ENCODE assay signal across 8 cellular contexts in the genomic region with DNA sequence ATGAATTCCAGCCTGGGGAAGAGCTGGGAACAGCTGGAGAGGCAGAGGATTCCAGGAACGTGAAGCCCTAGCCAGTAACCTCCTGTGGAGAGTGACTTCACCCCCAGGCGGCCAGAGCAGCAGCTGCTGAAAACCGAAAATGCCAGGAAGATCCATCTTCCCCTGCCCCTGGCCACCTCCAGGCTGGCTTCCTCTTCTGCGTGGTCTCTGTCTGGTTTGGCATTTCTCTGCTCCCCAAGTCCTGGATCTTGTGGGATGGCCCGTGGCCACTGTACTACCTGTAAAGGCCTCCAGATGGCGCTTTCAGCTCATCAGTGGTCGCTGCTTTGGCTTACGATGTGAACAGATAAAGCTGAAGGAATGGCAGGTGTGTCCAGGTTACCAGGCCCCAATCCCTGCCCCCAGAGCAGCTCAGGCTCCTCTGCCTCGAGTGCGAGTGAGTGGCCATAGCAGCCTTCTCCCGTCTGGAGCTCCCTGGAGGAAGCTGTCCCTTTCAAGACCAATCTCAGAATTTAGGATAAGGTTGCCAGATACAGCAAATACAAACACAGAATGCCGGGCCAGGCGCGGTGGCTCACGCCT. TPM values are rescaled to one million over a fixed set of nuclear protein-coding genes. Genes with fewer than 3 reads are reported as not detected.
DNase-seq lines count a peak whose midpoint lies in the region; ATAC-seq and TF ChIP-seq lines count a peak whose summit lies in the region.

No MANE protein-coding gene starts in this region.

- H3K36me3 Mint-ChIP-seq in activated naive CD8-positive, alpha-beta T cell treated with anti-CD3 and anti-CD28 coated beads for 36 hours: no peaks in the 10 kb centered on the region
- H3K36me3 Mint-ChIP-seq in progenitor cell of endocrine pancreas (ENCODE audit: insufficient read depth): no peaks in the 10 kb centered on the region

- no peaks in the 10 kb centered on the region for H3K4me1 Mint-ChIP-seq in activated naive CD8-positive, alpha-beta T cell treated with anti-CD3 and anti-CD28 coated beads for 36 hours
- H3K4me1 Mint-ChIP-seq in progenitor cell of endocrine pancreas (ENCODE audit: low read depth): peaks cover 3% of the 10 kb centered on the region

- no peak overlapping the region for H3K27ac Mint-ChIP-seq in activated naive CD8-positive, alpha-beta T cell treated with anti-CD3 and anti-CD28 coated beads for 36 hours
- no peak overlapping the region for H3K27ac Mint-ChIP-seq in progenitor cell of endocrine pancreas

- TF ChIP-seq POLR2A in vagina (IDR thresholded peaks at IDR 0.05): no peak
- no peak for TF ChIP-seq POLR2A in GM18505 (IDR thresholded peaks at IDR 0.05; ENCODE audit: borderline replicate concordance, extremely low read depth, insufficient read depth, insufficient read length)

- H3K9me3 ChIP-seq in cardiac muscle cell (ENCODE audit: low read depth): no peaks in the 10 kb centered on the region
- H3K9me3 ChIP-seq in vagina: no peaks in the 10 kb centered on the region

- H3K4me1 ChIP-seq in cardiac muscle cell (ENCODE audit: low read depth) (no peaks in the 10 kb centered on the region), vagina (no peaks in the 10 kb centered on the region)

- H3K36me3 ChIP-seq in cardiac muscle cell (no peaks in the 10 kb centered on the region), vagina (no peaks in the 10 kb centered on the region)

- ATAC-seq in SK-N-SH treated with all-trans-retinoic acid at 6 μM for 48 hours (peak; percentile 98), GM18505 (IDR thresholded peaks at IDR 0.05; ENCODE audit: unreplicated experiment) (no peak)

- H3K27me3 ChIP-seq in cardiac muscle cell (peaks cover 18% of the 10 kb centered on the region), vagina (no peaks in the 10 kb centered on the region)

- H3K27me3 Mint-ChIP-seq in activated naive CD8-positive, alpha-beta T cell treated with anti-CD3 and anti-CD28 coated beads for 36 hours: peaks cover 29% of the 10 kb centered on the region
- peaks cover 56% of the 10 kb centered on the region for H3K27me3 Mint-ChIP-seq in progenitor cell of endocrine pancreas

- TF ChIP-seq CTCF in GM12865 (IDR thresholded peaks at IDR 0.05; ENCODE audit: insufficient read depth, low read depth, low read length, missing control alignments): peak; percentile 94
- peak; percentile 95 for TF ChIP-seq CTCF in cardiac muscle cell (IDR thresholded peaks at IDR 0.05; ENCODE audit: low read depth, low read length)
- TF ChIP-seq CTCF in progenitor cell of endocrine pancreas (IDR thresholded peaks at IDR 0.05; ENCODE audit: unreplicated experiment): peak; percentile 94
- peak; percentile 92 to 96 (median 95) for TF ChIP-seq CTCF in vagina (IDR thresholded peaks at IDR 0.05)

- intact Hi-C loops in vagina (cut with DNase I): loop anchor here (5.0 kb wide), 1 partner anchor 126 kb away; the partner anchor contains the start of gene KHK

- no peak overlapping the region for H3K4me3 Mint-ChIP-seq in activated naive CD8-positive, alpha-beta T cell treated with anti-CD3 and anti-CD28 coated beads for 36 hours
- no peak overlapping the region for H3K4me3 Mint-ChIP-seq in progenitor cell of endocrine pancreas (ENCODE audit: low read depth)

- H3K27ac ChIP-seq in cardiac muscle cell: no peak overlapping the region
- no peak overlapping the region for H3K27ac ChIP-seq in vagina

- DNase-seq in GM12865 (ENCODE audit: low read depth): peak; percentile 85
- peak; percentile 79 for DNase-seq in NCI-H1105 treated with DMSO at 0.1 percent for 48 hours (lab: John Stamatoyannopoulos, UW)
- DNase-seq in activated naive CD8-positive, alpha-beta T cell treated with anti-CD3 and anti-CD28 coated beads for 36 hours: peak; percentile 72
- DNase-seq in cardiac muscle cell (ENCODE audit: low read depth in 1 of 2, low spot score in 1 of 2): peak; percentile 76 to 84
- peak; percentile 80 for DNase-seq in progenitor cell of endocrine pancreas (ENCODE audit: low spot score, unreplicated experiment)
- no peak for DNase-seq in vagina (ENCODE audit: extremely low spot score in 2 of 2)

- no peaks in the 10 kb centered on the region for H3K9me3 Mint-ChIP-seq in activated naive CD8-positive, alpha-beta T cell treated with anti-CD3 and anti-CD28 coated beads for 36 hours
- no peaks in the 10 kb centered on the region for H3K9me3 Mint-ChIP-seq in progenitor cell of endocrine pancreas (ENCODE audit: low read depth)

- H3K4me3 ChIP-seq in GM12865 (ENCODE audit: low read depth, low read length) (no peak overlapping the region), cardiac muscle cell (no peak overlapping the region), vagina (no peak overlapping the region)

TF ChIP-seq in SK-N-SH treated with all-trans-retinoic acid at 6 μM for 48 hours, 23 proteins besides CTCF, POLR2A, EP300 and RAD21 (continues in another document):
- TF ChIP-seq TCF4 (CRISPR knock-in tag; IDR thresholded peaks at IDR 0.05; ENCODE audit: borderline replicate concordance) (no peak; the same call in 1 of the 2 replicates), ESRRG (CRISPR knock-in tag; IDR thresholded peaks at IDR 0.05) (no peak), ZC3H10 (CRISPR knock-in tag; IDR thresholded peaks at IDR 0.05) (no peak), CSRNP3 (CRISPR knock-in tag; IDR thresholded peaks at IDR 0.05) (no peak), GLIS3 (CRISPR knock-in tag; IDR thresholded peaks at IDR 0.05) (no peak), TOX (CRISPR knock-in tag; IDR thresholded peaks at IDR 0.05; ENCODE audit: borderline replicate concordance) (no peak), ZNF565 (CRISPR knock-in tag; conservative IDR thresholded peaks at IDR 0.05; ENCODE audit: low read depth) (no peak), OSR1 (CRISPR knock-in tag; IDR thresholded peaks at IDR 0.05) (no peak), RARB (CRISPR knock-in tag; IDR thresholded peaks at IDR 0.05) (no peak), ZNF8 (CRISPR knock-in tag; IDR thresholded peaks at IDR 0.05) (no peak), PPARA (CRISPR knock-in tag; IDR thresholded peaks at IDR 0.05; ENCODE audit: borderline replicate concordance) (no peak), ZNF70 (CRISPR knock-in tag; IDR thresholded peaks at IDR 0.05) (no peak)
- TF ChIP-seq, protein P1, sequence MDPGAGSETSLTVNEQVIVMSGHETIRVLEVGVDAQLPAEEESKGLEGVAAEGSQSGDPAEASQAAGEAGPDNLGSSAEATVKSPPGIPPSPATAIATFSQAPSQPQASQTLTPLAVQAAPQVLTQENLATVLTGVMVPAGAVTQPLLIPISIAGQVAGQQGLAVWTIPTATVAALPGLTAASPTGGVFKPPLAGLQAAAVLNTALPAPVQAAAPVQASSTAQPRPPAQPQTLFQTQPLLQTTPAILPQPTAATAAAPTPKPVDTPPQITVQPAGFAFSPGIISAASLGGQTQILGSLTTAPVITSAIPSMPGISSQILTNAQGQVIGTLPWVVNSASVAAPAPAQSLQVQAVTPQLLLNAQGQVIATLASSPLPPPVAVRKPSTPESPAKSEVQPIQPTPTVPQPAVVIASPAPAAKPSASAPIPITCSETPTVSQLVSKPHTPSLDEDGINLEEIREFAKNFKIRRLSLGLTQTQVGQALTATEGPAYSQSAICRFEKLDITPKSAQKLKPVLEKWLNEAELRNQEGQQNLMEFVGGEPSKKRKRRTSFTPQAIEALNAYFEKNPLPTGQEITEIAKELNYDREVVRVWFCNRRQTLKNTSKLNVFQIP (CRISPR knock-in tag; IDR thresholded peaks at IDR 0.05; ENCODE audit: borderline replicate concordance, low read depth): no peak
- TF ChIP-seq, protein P2, sequence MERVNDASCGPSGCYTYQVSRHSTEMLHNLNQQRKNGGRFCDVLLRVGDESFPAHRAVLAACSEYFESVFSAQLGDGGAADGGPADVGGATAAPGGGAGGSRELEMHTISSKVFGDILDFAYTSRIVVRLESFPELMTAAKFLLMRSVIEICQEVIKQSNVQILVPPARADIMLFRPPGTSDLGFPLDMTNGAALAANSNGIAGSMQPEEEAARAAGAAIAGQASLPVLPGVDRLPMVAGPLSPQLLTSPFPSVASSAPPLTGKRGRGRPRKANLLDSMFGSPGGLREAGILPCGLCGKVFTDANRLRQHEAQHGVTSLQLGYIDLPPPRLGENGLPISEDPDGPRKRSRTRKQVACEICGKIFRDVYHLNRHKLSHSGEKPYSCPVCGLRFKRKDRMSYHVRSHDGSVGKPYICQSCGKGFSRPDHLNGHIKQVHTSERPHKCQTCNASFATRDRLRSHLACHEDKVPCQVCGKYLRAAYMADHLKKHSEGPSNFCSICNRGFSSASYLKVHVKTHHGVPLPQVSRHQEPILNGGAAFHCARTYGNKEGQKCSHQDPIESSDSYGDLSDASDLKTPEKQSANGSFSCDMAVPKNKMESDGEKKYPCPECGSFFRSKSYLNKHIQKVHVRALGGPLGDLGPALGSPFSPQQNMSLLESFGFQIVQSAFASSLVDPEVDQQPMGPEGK (CRISPR knock-in tag; IDR thresholded peaks at IDR 0.05; ENCODE audit: borderline replicate concordance): no peak
- TF ChIP-seq, protein P3, sequence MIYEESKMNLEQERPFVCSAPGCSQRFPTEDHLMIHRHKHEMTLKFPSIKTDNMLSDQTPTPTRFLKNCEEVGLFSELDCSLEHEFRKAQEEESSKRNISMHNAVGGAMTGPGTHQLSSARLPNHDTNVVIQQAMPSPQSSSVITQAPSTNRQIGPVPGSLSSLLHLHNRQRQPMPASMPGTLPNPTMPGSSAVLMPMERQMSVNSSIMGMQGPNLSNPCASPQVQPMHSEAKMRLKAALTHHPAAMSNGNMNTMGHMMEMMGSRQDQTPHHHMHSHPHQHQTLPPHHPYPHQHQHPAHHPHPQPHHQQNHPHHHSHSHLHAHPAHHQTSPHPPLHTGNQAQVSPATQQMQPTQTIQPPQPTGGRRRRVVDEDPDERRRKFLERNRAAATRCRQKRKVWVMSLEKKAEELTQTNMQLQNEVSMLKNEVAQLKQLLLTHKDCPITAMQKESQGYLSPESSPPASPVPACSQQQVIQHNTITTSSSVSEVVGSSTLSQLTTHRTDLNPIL (CRISPR knock-in tag; IDR thresholded peaks at IDR 0.05; ENCODE audit: low read depth): no peak

RNA-seq across cellular contexts. Expression of gene MAPRE3, which starts 8.7 kb away (rescaled TPM):
- total RNA-seq in activated naive CD8-positive, alpha-beta T cell treated with anti-CD3 and anti-CD28 coated beads for 36 hours: 1 to 10 TPM; 2.0 to 2.3 TPM
- total RNA-seq in cardiac muscle cell (75.9 and 143 TPM in 2 replicates), progenitor cell of endocrine pancreas (18.0 and 18.6 TPM in 2 replicates), vagina (20.6 TPM)
- 212 TPM in 2 replicates for polyA plus RNA-seq in cardiac muscle cell

Comparison
In these comparisons a context has a peak if more than half of its experiments do, and no peak if none do; other contexts are left out.
1. DNase-seq: peak in GM12865 (single experiment), NCI-H1105 treated with DMSO at 0.1 percent for 48 hours (single experiment), activated naive CD8-positive, alpha-beta T cell treated with anti-CD3 and anti-CD28 coated beads for 36 hours (single experiment), cardiac muscle cell (2 of 2) and progenitor cell of endocrine pancreas (single experiment); none in vagina (0 of 2).
2. Peak in every context shown above with its lines, with median percentiles within 50 percentile points of each other: CTCF ChIP-seq.